13 cellular contexts compared by ENCODE assay signal in genomic region chr4:127870688-127871087, GRCh38. TPM values are rescaled to one million over a fixed set of nuclear protein-coding genes. Genes with fewer than 3 reads are reported as not detected.
DNase-seq lines count a peak whose midpoint lies in the region; ATAC-seq and TF ChIP-seq lines count a peak whose summit lies in the region.
"Had no signal": no experiment of that assay in that cellular context is flagged by ENCODE, and none has a peak within 500 bp of the region (broad histone marks: within the 10 kb centered on the region; RNA-seq: fewer than 3 reads in every experiment).

No MANE protein-coding gene starts in this region.

- H3K4me1 Mint-ChIP-seq in activated naive CD4-positive, alpha-beta T cell treated with anti-CD3 and anti-CD28 coated beads, Interleukin-2, amount 50 U/mL, for 24 hours = no peaks in the 10 kb centered on the region

- H3K4me3 Mint-ChIP-seq in activated naive CD4-positive, alpha-beta T cell treated with anti-CD3 and anti-CD28 coated beads, Interleukin-2, amount 50 U/mL, for 24 hours = no peak overlapping the region

- peaks cover 0 to 18% (median 10%) of the 10 kb centered on the region in 4 donors for H3K4me1 ChIP-seq in tibial artery

- ATAC-seq in left cardiac atrium (peak; percentile 67 to 98), HG03469 (IDR thresholded peaks at IDR 0.05; ENCODE audit: unreplicated experiment) (no peak)

- no peaks in the 10 kb centered on the region for H3K27me3 ChIP-seq in tibial artery

- no peaks in the 10 kb centered on the region for H3K27me3 Mint-ChIP-seq in activated naive CD4-positive, alpha-beta T cell treated with anti-CD3 and anti-CD28 coated beads, Interleukin-2, amount 50 U/mL, for 24 hours

- peaks cover 12% of the 10 kb centered on the region for H3K36me3 Mint-ChIP-seq in activated naive CD4-positive, alpha-beta T cell treated with anti-CD3 and anti-CD28 coated beads, Interleukin-2, amount 50 U/mL, for 24 hours

- H3K36me3 ChIP-seq in tibial artery = no peaks in the 10 kb centered on the region

- DNase-seq in activated naive CD4-positive, alpha-beta T cell treated with Interleukin-2 at 50 U/mL for 16 hours = no peak
- peak; percentile 73 for DNase-seq in astrocyte of the cerebellum (ENCODE audit: low read depth)
- DNase-seq in left cardiac atrium = peak; percentile 34
- no peak for DNase-seq in tibial artery
- DNase-seq in stimulated activated CD8-positive, alpha-beta memory T cell treated with anti-CD3 and anti-CD28 coated beads, Interleukin-4, amount 100 ng/mL, for 48 hours = no peak
- no peak for DNase-seq in T-helper 2 cell
- DNase-seq: effector CD4-positive, alpha-beta T cell; NCI-H526; T-helper 1 cell had no signal

- peak overlapping the region; percentile 45 to 51 for H3K27ac ChIP-seq in tibial artery
- H3K27ac ChIP-seq: 22Rv1, KMS-11 had no signal

- H3K4me3 ChIP-seq in astrocyte of the cerebellum (ENCODE audit: low read depth, low read length) = no peak overlapping the region
- no peak overlapping the region for H3K4me3 ChIP-seq in tibial artery

- no peaks in the 10 kb centered on the region for H3K9me3 Mint-ChIP-seq in activated naive CD4-positive, alpha-beta T cell treated with anti-CD3 and anti-CD28 coated beads, Interleukin-2, amount 50 U/mL, for 24 hours

- H3K9me3 ChIP-seq in tibial artery = no peaks in the 10 kb centered on the region

- in situ Hi-C loops in astrocyte of the cerebellum (cut with HindIII; ENCODE audit: low sequenced_read_pairs) = no loop called here

- H3K27ac Mint-ChIP-seq in activated naive CD4-positive, alpha-beta T cell treated with anti-CD3 and anti-CD28 coated beads, Interleukin-2, amount 50 U/mL, for 24 hours = peak overlapping the region; percentile 19

- intact Hi-C loops in left cardiac atrium (cut with DNase I) (no loop called here), tibial artery (cut with DNase I; ENCODE audit: low total_unique reads) (no loop called here)

- no peak for TF ChIP-seq CTCF in astrocyte of the cerebellum (IDR thresholded peaks at IDR 0.05; ENCODE audit: low read depth, low read length, missing control alignments)
- TF ChIP-seq CTCF in tibial artery (IDR thresholded peaks at IDR 0.05) = no peak

RNA-seq across cellular contexts. Expression of gene PLK4, which starts 10.0 kb away (rescaled TPM):
- 1 to 10 TPM in 1 of 2 donors, under 1 TPM in 1; 0.68 to 2.4 TPM for total RNA-seq in left cardiac atrium

Comparison
In these comparisons a context has a peak if more than half of its experiments do, and no peak if none do; other contexts are left out.
1. DNase-seq: peak in astrocyte of the cerebellum (single experiment) and left cardiac atrium (single experiment); none in activated naive CD4-positive, alpha-beta T cell treated with Interleukin-2 at 50 U/mL for 16 hours (single experiment), tibial artery (0 of 2), stimulated activated CD8-positive, alpha-beta memory T cell treated with anti-CD3 and anti-CD28 coated beads, Interleukin-4, amount 100 ng/mL, for 48 hours (single experiment) and T-helper 2 cell (0 of 5).